Comparison of ENCODE assay signal across 24 cellular contexts in genomic region chr18:24976502-24976901, GRCh38.
"Had no signal": no experiment of that assay in that cellular context is flagged by ENCODE, and none has a peak within 500 bp of the region (broad histone marks: within the 10 kb centered on the region; RNA-seq: fewer than 3 reads in every experiment).

No MANE protein-coding gene starts in this region.

- H3K27me3 ChIP-seq: Peyer's patch, SJCRH30 had no signal

- H3K4me1 ChIP-seq: Peyer's patch, SJCRH30 had no signal

- ATAC-seq: activated CD8-positive, alpha-beta T cell treated with anti-CD3 and anti-CD28 coated beads for 36 hours had no signal

- H3K27ac Mint-ChIP-seq: activated CD8-positive, alpha-beta T cell treated with anti-CD3 and anti-CD28 coated beads for 36 hours; activated naive CD8-positive, alpha-beta T cell treated with anti-CD3 and anti-CD28 coated beads, Interleukin-2, amount 10 ng/mL, durations not matched to agents 7 days and 5 days had no signal

- H3K27me3 Mint-ChIP-seq: activated naive CD8-positive, alpha-beta T cell treated with anti-CD3 and anti-CD28 coated beads, Interleukin-2, amount 10 ng/mL, durations not matched to agents 7 days and 5 days had no signal

- DNase-seq: activated CD4-positive, alpha-beta T cell treated with anti-CD3 and anti-CD28 coated beads for 4 hours; activated CD8-positive, alpha-beta memory T cell treated with anti-CD3 and anti-CD28 coated beads, Interleukin-2, amount 50 U/mL, for 4 hours; activated CD8-positive, alpha-beta T cell treated with anti-CD3 and anti-CD28 coated beads for 36 hours; activated naive CD4-positive, alpha-beta T cell treated with anti-CD3 and anti-CD28 coated beads, Interleukin-2, amount 50 U/mL, for 16 hours; activated naive CD8-positive, alpha-beta T cell treated with anti-CD3 and anti-CD28 coated beads, Interleukin-2, amount 10 ng/mL, durations not matched to agents 7 days and 5 days; amygdala; KG1; MV-4-11; NCI-H1092 treated with DMSO at 0.1 percent for 48 hours; NCI-H1417 treated with DMSO at 0.1 percent for 48 hours; NCI-H1694 treated with DMSO at 0.1 percent for 48 hours; NCI-H2081; NCI-H510A treated with DMSO at 0.1 percent for 48 hours; NCI-H69; NK-92 treated with Interleukin-12 subunit alpha and Interleukin-12 subunit beta, amount 100 ng/mL, for 24 hours; Peyer's patch; Right ventricle myocardium superior; SJCRH30; SK-N-SH; T-helper 1 cell; WERI-Rb-1 had no signal

- H3K27ac ChIP-seq: Peyer's patch, RWPE1, SJCRH30, WERI-Rb-1 had no signal

- H3K36me3 Mint-ChIP-seq: activated naive CD8-positive, alpha-beta T cell treated with anti-CD3 and anti-CD28 coated beads, Interleukin-2, amount 10 ng/mL, durations not matched to agents 7 days and 5 days; brain had no signal

- H3K36me3 ChIP-seq: Peyer's patch, SJCRH30, WERI-Rb-1 had no signal

- H3K9ac ChIP-seq: SK-N-SH had no signal

- H3K4me3 ChIP-seq: Peyer's patch, SJCRH30 had no signal

- H3K4me3 Mint-ChIP-seq: activated CD8-positive, alpha-beta T cell treated with anti-CD3 and anti-CD28 coated beads for 36 hours; activated naive CD8-positive, alpha-beta T cell treated with anti-CD3 and anti-CD28 coated beads, Interleukin-2, amount 10 ng/mL, durations not matched to agents 7 days and 5 days; brain had no signal

- H3K9me3 ChIP-seq: Peyer's patch, SJCRH30, SK-N-SH had no signal

- H3K4me2 ChIP-seq: SK-N-SH had no signal

- H3K4me1 Mint-ChIP-seq: activated naive CD8-positive, alpha-beta T cell treated with anti-CD3 and anti-CD28 coated beads, Interleukin-2, amount 10 ng/mL, durations not matched to agents 7 days and 5 days had no signal

- FAIRE-seq: astrocyte had no signal

- H3K9me3 Mint-ChIP-seq: activated CD8-positive, alpha-beta T cell treated with anti-CD3 and anti-CD28 coated beads for 36 hours; activated naive CD8-positive, alpha-beta T cell treated with anti-CD3 and anti-CD28 coated beads, Interleukin-2, amount 10 ng/mL, durations not matched to agents 7 days and 5 days had no signal
